ENCODE assay signal across 8 cellular contexts in genomic region chr14:24299255-24300191, GRCh38. TPM values are rescaled to one million over a fixed set of nuclear protein-coding genes. Genes with fewer than 3 reads are reported as not detected.
A peak's percentile ranks its signal among the peaks of the same experiment; 100 is the strongest.
DNase-seq lines count a peak whose midpoint lies in the region; ATAC-seq and TF ChIP-seq lines count a peak whose summit lies in the region.

TSS of gene DHRS1 (minus strand) at chr14:24299780. CDS start at chr14:24299106, 674 bp downstream.
TSS of gene NOP9 (plus strand) at chr14:24299850. CDS start at chr14:24299955, 105 bp downstream.

- H3K9me2 ChIP-seq in OCI-LY1 (ENCODE audit: low read depth, low read length): no peaks in the 10 kb centered on the region

- no peak within 1 kb of the TSS for H2AFZ ChIP-seq in OCI-LY1 (ENCODE audit: low read length)

- intact Hi-C loops in mucosa of descending colon (cut with DNase I, micrococcal nuclease): loop anchor here in 1 of 2 donors (5.0 kb wide), 1 partner anchor 57 kb away; the partner anchor contains the start of gene TINF2

- no peaks in the 10 kb centered on the region for H3K9me3 ChIP-seq in OCI-LY1 (ENCODE audit: low read length)
- H3K9me3 ChIP-seq in mucosa of descending colon: no peaks in the 10 kb centered on the region

- H3K9ac ChIP-seq in OCI-LY1 (ENCODE audit: low read length): peak within 1 kb of the TSS; percentile 80

- peak within 1 kb of the TSS; percentile 98 for H3K4me2 ChIP-seq in OCI-LY1 (ENCODE audit: low read length)

- H3K4me3 ChIP-seq in OCI-LY1 (ENCODE audit: low read depth, low read length, poor library complexity, severe bottlenecking) (peak within 1 kb of the TSS; percentile 83), mucosa of descending colon (peak within 1 kb of the TSS; percentile 61)

- 0 out of 2 replicates have a peak, but pooled peaks cover 4% of the 10 kb centered on the region for H3F3A ChIP-seq in OCI-LY1 (ENCODE audit: insufficient read depth, low read length)

- ATAC-seq in GM19467 (IDR thresholded peaks at IDR 0.05; ENCODE audit: unreplicated experiment): peak; percentile 68
- ATAC-seq in mucosa of descending colon: peak; percentile 96

- H3K27ac ChIP-seq in OCI-LY1 (ENCODE audit: low read depth, low read length, poor library complexity, severe bottlenecking): no peak within 1 kb of the TSS

- H4K20me1 ChIP-seq in OCI-LY1 (ENCODE audit: insufficient read depth, low read length): no peaks in the 10 kb centered on the region

- TF ChIP-seq CTCF in OCI-LY1 (IDR thresholded peaks at IDR 0.05; ENCODE audit: low read length) (no peak), mucosa of descending colon (IDR thresholded peaks at IDR 0.05) (no peak)

- H3K79me2 ChIP-seq in OCI-LY1 (ENCODE audit: insufficient read depth, low read length): no peaks in the 10 kb centered on the region

- peak; percentile 94 for DNase-seq in COLO829 (ENCODE audit: low spot score)
- DNase-seq in HS-5 (ENCODE audit: low read depth): peak; percentile 61
- DNase-seq in activated T-cell treated with anti-CD3 and anti-CD28 coated beads for 24 hours (ENCODE audit: low read depth): peak; percentile 91
- peak; percentile 88 for DNase-seq in epidermal melanocyte (ENCODE audit: insufficient read length, low spot score)
- peak; percentile 94 to 97 (median 96) for DNase-seq in mucosa of descending colon
- peak; percentile 90 to 93 for DNase-seq in stimulated activated CD8-positive, alpha-beta memory T cell treated with anti-CD3 and anti-CD28 coated beads, Interleukin-4, amount 100 ng/mL, for 1 hour (ENCODE audit: low read depth in 2 of 2, low spot score in 1 of 2)

- H3K36me3 ChIP-seq in OCI-LY1 (ENCODE audit: insufficient read depth, low read length) (peaks cover 50% of the 10 kb centered on the region), mucosa of descending colon (ENCODE audit: low read depth) (peaks cover 12% of the 10 kb centered on the region)

- H3K27me3 ChIP-seq in OCI-LY1 (ENCODE audit: insufficient read depth, low read length): no peaks in the 10 kb centered on the region

- H3K4me1 ChIP-seq in OCI-LY1 (ENCODE audit: insufficient read depth, low read length, severe bottlenecking): peaks cover 27% of the 10 kb centered on the region
- H3K4me1 ChIP-seq in mucosa of descending colon (ENCODE audit: low read depth): peaks cover 26% of the 10 kb centered on the region

RNA-seq across cellular contexts. Expression of gene DHRS1, which starts in this region (rescaled TPM):
- 10 to 100 TPM; 30.6 to 56.9 (median 54.9) TPM for total RNA-seq in mucosa of descending colon

RNA-seq across cellular contexts. Expression of gene NOP9, which starts in this region (rescaled TPM):
- total RNA-seq in mucosa of descending colon: 10 to 100 TPM; 24.1 to 29.2 (median 29.1) TPM
